Comparison of ENCODE assay signal across 9 cellular contexts in genomic region chr19:49335071-49335783, GRCh38. TPM values are rescaled to one million over a fixed set of nuclear protein-coding genes. Genes with fewer than 3 reads are reported as not detected.
DNase-seq lines count a peak whose midpoint lies in the region; ATAC-seq lines count a peak whose summit lies in the region.
"Had no signal": no experiment of that assay in that cellular context is flagged by ENCODE, and none has a peak within 500 bp of the region (broad histone marks: within the 10 kb centered on the region; RNA-seq: fewer than 3 reads in every experiment).

Gene CD37, plus strand, starts transcription at chr19:49335406. Its CDS starts 135 bp downstream, at chr19:49335541.

- ATAC-seq in HG03342 (IDR thresholded peaks at IDR 0.05; ENCODE audit: unreplicated experiment) (no peak), HG02623 (IDR thresholded peaks at IDR 0.05; ENCODE audit: unreplicated experiment) (no peak), GM18861 (IDR thresholded peaks at IDR 0.05; ENCODE audit: unreplicated experiment) (no peak)

- DNase-seq in KG1 (lab: John Stamatoyannopoulos, UW) = peak; percentile 65
- peak; percentile 58 to 68 for DNase-seq in activated CD4-positive, alpha-beta T cell treated with anti-CD3 and anti-CD28 coated beads, Interleukin-2, amount 50 U/mL, for 48 hours
- peak; percentile 77 for DNase-seq in cardiac septum (ENCODE audit: low spot score)
- DNase-seq in stimulated activated CD8-positive, alpha-beta memory T cell treated with anti-CD3 and anti-CD28 coated beads, Interleukin-15, amount 100 ng/mL, for 4 hours (ENCODE audit: low read depth in 2 of 2) = peak; percentile 24 to 32
- no peak for DNase-seq in NCI-H1417 treated with DMSO at 0.1 percent for 48 hours (lab: John Stamatoyannopoulos, UW)

- intact Hi-C loops in cardiac septum (cut with DNase I) = no loop called here

RNA-seq across cellular contexts. Expression of gene CD37, which starts in this region (rescaled TPM):
- total RNA-seq in cardiac septum = 4.8 TPM
- total RNA-seq: LHCN-M2 had no signal
